ENCODE assay signal across 24 cellular contexts in the genomic region with DNA sequence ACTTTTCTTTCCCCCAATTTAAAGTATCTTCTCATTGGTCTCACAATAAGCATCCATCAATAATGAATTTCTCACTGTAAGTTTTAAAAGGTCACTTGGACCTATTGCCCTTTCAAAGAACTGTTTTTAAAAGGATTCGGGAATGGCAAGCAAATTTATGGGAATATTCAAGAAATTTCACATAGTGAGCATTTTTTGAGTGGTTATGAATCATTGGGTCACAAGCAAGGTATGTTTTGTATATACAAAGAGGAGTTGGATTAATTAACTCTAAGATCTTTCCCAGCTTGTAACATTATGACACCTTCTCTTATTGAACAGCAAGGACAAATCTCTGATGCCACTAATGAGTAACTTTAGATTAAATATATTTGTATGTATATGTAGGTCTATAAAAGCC.
"Had no signal": no experiment of that assay in that cellular context is flagged by ENCODE, and none has a peak within 500 bp of the region (broad histone marks: within the 10 kb centered on the region; RNA-seq: fewer than 3 reads in every experiment).

No MANE protein-coding gene starts in this region.

- H3K4me3 ChIP-seq: breast epithelium, esophagus squamous epithelium, heart right ventricle, mucosa of descending colon, sigmoid colon, thyroid gland had no signal

- H3K4me1 Mint-ChIP-seq: activated CD4-positive, alpha-beta T cell treated with anti-CD3 and anti-CD28 coated beads, Interleukin-2, amount 10 ng/mL, durations not matched to agents 7 days and 5 days; activated naive CD4-positive, alpha-beta T cell treated with anti-CD3 and anti-CD28 coated beads, Interleukin-2, amount 10 ng/mL, durations not matched to agents 7 days and 5 days; activated naive CD8-positive, alpha-beta T cell treated with anti-CD3 and anti-CD28 coated beads, Interleukin-2, amount 50 U/mL, for 24 hours; immature natural killer cell had no signal

- H3K9me3 ChIP-seq: breast epithelium, esophagus squamous epithelium, heart right ventricle, mucosa of descending colon, sigmoid colon, thyroid gland had no signal

- H3K36me3 Mint-ChIP-seq: activated naive CD4-positive, alpha-beta T cell treated with anti-CD3 and anti-CD28 coated beads, Interleukin-2, amount 10 ng/mL, durations not matched to agents 7 days and 5 days; immature natural killer cell; memory B cell; naive B cell had no signal

- H3K4me3 Mint-ChIP-seq: activated CD4-positive, alpha-beta T cell treated with anti-CD3 and anti-CD28 coated beads, Interleukin-2, amount 10 ng/mL, durations not matched to agents 7 days and 5 days; activated naive CD4-positive, alpha-beta T cell treated with anti-CD3 and anti-CD28 coated beads, Interleukin-2, amount 10 ng/mL, durations not matched to agents 7 days and 5 days; activated naive CD8-positive, alpha-beta T cell treated with anti-CD3 and anti-CD28 coated beads, Interleukin-2, amount 50 U/mL, for 24 hours; immature natural killer cell; memory B cell; naive B cell had no signal

- H3K4me1 ChIP-seq: breast epithelium, esophagus squamous epithelium, heart right ventricle, sigmoid colon, thyroid gland had no signal

- H3K27ac ChIP-seq: breast epithelium, esophagus squamous epithelium, heart right ventricle, sigmoid colon, thyroid gland had no signal

- DNase-seq: activated CD4-positive, alpha-beta T cell treated with anti-CD3 and anti-CD28 coated beads, Interleukin-2, amount 10 ng/mL, durations not matched to agents 7 days and 5 days; activated CD8-positive, alpha-beta memory T cell treated with anti-CD3 and anti-CD28 coated beads for 24 hours; activated CD8-positive, alpha-beta memory T cell treated with anti-CD3 and anti-CD28 coated beads, Interleukin-2, amount 50 U/mL, for 48 hours; activated effector memory CD4-positive, alpha-beta T cell treated with Interleukin-2 at 50 U/mL for 16 hours; activated naive CD4-positive, alpha-beta T cell treated with anti-CD3 and anti-CD28 coated beads, Interleukin-2, amount 10 ng/mL, durations not matched to agents 7 days and 5 days; activated naive CD8-positive, alpha-beta T cell treated with anti-CD3 and anti-CD28 coated beads, Interleukin-2, amount 50 U/mL, for 24 hours; activated T-cell treated with anti-CD3 and anti-CD28 coated beads, Interleukin-2, amount 50 U/mL, for 48 hours; anterior cingulate cortex; effector memory CD4-positive, alpha-beta T cell; esophagus squamous epithelium; heart right ventricle; immature natural killer cell; mucosa of descending colon; naive B cell; posterior cingulate gyrus; sigmoid colon; stimulated activated CD4-positive, alpha-beta T cell treated with anti-CD3 and anti-CD28 coated beads, Interleukin-12 subunit alpha, Interleukin-12 subunit beta, amount 100 ng/mL, for 4 hours; stimulated activated CD4-positive, alpha-beta T cell treated with anti-CD3 and anti-CD28 coated beads, Interleukin-1b, Interleukin-23, amount 100 ng/mL, for 48 hours; stimulated activated CD8-positive, alpha-beta memory T cell treated with anti-CD3 and anti-CD28 coated beads, Interleukin-4, amount 100 ng/mL, for 48 hours; stimulated activated naive CD4-positive, alpha-beta T cell treated with Interleukin-2 at 50 U/mL for 16 hours; T1000; thyroid gland had no signal

- H3K36me3 ChIP-seq: breast epithelium, esophagus squamous epithelium, heart right ventricle, sigmoid colon, thyroid gland had no signal

- H3K27ac Mint-ChIP-seq: activated CD4-positive, alpha-beta T cell treated with anti-CD3 and anti-CD28 coated beads, Interleukin-2, amount 10 ng/mL, durations not matched to agents 7 days and 5 days; activated naive CD4-positive, alpha-beta T cell treated with anti-CD3 and anti-CD28 coated beads, Interleukin-2, amount 10 ng/mL, durations not matched to agents 7 days and 5 days; activated naive CD8-positive, alpha-beta T cell treated with anti-CD3 and anti-CD28 coated beads, Interleukin-2, amount 50 U/mL, for 24 hours; immature natural killer cell; memory B cell; naive B cell had no signal

- H3K27me3 ChIP-seq: breast epithelium, esophagus squamous epithelium, sigmoid colon, thyroid gland had no signal

- H3K9me3 Mint-ChIP-seq: activated CD4-positive, alpha-beta T cell treated with anti-CD3 and anti-CD28 coated beads, Interleukin-2, amount 10 ng/mL, durations not matched to agents 7 days and 5 days; activated naive CD4-positive, alpha-beta T cell treated with anti-CD3 and anti-CD28 coated beads, Interleukin-2, amount 10 ng/mL, durations not matched to agents 7 days and 5 days; activated naive CD8-positive, alpha-beta T cell treated with anti-CD3 and anti-CD28 coated beads, Interleukin-2, amount 50 U/mL, for 24 hours; memory B cell; naive B cell had no signal

- ATAC-seq: activated naive CD8-positive, alpha-beta T cell treated with anti-CD3 and anti-CD28 coated beads, Interleukin-2, amount 50 U/mL, for 24 hours; heart right ventricle; mucosa of descending colon had no signal

- H3K27me3 Mint-ChIP-seq: activated naive CD4-positive, alpha-beta T cell treated with anti-CD3 and anti-CD28 coated beads, Interleukin-2, amount 10 ng/mL, durations not matched to agents 7 days and 5 days had no signal
